ENCODE assay signal across 2 cellular contexts in the genomic region with DNA sequence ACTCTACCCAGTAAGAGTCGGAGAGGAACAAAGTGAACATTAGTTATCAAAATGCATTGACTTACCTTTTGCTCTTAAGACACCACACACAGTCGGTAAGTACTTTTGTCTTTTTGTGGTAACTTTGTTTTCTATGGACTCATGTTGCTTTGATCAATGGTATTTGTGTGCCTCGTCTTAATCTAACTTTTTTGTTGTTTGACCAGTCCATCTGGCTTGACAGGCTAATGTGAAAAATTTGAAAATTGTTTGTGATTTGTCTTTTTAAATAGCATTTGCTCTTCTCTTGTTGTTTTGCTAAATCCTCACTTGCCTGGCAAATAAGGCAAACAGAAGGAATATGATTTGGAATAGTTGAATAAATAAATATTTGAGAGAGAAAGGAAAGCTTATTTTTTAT.
TF ChIP-seq lines count a peak whose summit lies in the region.

No MANE protein-coding gene starts in this region.

TF ChIP-seq in GM12878, 131 proteins besides CTCF, POLR2A, EP300 and RAD21:
- TF ChIP-seq KAT2A (conservative IDR thresholded peaks at IDR 0.05; ENCODE audit: control insufficient read depth, low read depth, low read length) (no peak), KLF5 (IDR thresholded peaks at IDR 0.05; ENCODE audit: partially characterized antibody) (no peak), CREM (IDR thresholded peaks at IDR 0.05; ENCODE audit: low read depth) (no peak), NFXL1 (IDR thresholded peaks at IDR 0.05; ENCODE audit: borderline replicate concordance) (no peak), ATF7 (IDR thresholded peaks at IDR 0.05; ENCODE audit: low read depth) (no peak), ZNF207 (IDR thresholded peaks at IDR 0.05; ENCODE audit: borderline replicate concordance) (no peak), ZNF384 (IDR thresholded peaks at IDR 0.05; ENCODE audit: borderline replicate concordance, low read depth, low read length) (no peak), MEF2A (IDR thresholded peaks at IDR 0.05; ENCODE audit: insufficient read depth, low read depth, low read length) (no peak), MEF2B (IDR thresholded peaks at IDR 0.05; ENCODE audit: partially characterized antibody, poor library complexity, severe bottlenecking) (no peak), TCF7 (IDR thresholded peaks at IDR 0.05; ENCODE audit: borderline replicate concordance) (no peak), BMI1 (IDR thresholded peaks at IDR 0.05; ENCODE audit: borderline replicate concordance) (no peak), ZBTB40 (IDR thresholded peaks at IDR 0.05; ENCODE audit: borderline replicate concordance) (no peak), NFYA (IDR thresholded peaks at IDR 0.05; ENCODE audit: borderline replicate concordance, low read depth, low read length) (no peak), TBL1XR1 (IDR thresholded peaks at IDR 0.05; ENCODE audit: low read depth, low read length) (no peak)
- TF ChIP-seq, protein P1, sequence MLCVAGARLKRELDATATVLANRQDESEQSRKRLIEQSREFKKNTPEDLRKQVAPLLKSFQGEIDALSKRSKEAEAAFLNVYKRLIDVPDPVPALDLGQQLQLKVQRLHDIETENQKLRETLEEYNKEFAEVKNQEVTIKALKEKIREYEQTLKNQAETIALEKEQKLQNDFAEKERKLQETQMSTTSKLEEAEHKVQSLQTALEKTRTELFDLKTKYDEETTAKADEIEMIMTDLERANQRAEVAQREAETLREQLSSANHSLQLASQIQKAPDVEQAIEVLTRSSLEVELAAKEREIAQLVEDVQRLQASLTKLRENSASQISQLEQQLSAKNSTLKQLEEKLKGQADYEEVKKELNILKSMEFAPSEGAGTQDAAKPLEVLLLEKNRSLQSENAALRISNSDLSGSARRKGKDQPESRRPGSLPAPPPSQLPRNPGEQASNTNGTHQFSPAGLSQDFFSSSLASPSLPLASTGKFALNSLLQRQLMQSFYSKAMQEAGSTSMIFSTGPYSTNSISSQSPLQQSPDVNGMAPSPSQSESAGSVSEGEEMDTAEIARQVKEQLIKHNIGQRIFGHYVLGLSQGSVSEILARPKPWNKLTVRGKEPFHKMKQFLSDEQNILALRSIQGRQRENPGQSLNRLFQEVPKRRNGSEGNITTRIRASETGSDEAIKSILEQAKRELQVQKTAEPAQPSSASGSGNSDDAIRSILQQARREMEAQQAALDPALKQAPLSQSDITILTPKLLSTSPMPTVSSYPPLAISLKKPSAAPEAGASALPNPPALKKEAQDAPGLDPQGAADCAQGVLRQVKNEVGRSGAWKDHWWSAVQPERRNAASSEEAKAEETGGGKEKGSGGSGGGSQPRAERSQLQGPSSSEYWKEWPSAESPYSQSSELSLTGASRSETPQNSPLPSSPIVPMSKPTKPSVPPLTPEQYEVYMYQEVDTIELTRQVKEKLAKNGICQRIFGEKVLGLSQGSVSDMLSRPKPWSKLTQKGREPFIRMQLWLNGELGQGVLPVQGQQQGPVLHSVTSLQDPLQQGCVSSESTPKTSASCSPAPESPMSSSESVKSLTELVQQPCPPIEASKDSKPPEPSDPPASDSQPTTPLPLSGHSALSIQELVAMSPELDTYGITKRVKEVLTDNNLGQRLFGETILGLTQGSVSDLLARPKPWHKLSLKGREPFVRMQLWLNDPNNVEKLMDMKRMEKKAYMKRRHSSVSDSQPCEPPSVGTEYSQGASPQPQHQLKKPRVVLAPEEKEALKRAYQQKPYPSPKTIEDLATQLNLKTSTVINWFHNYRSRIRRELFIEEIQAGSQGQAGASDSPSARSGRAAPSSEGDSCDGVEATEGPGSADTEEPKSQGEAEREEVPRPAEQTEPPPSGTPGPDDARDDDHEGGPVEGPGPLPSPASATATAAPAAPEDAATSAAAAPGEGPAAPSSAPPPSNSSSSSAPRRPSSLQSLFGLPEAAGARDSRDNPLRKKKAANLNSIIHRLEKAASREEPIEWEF (IDR thresholded peaks at IDR 0.05; ENCODE audit: insufficient replicate concordance, low read depth, low read length) = no peak
TF ChIP-seq in GM12878: peak in this region for 0.

TF ChIP-seq in H1, 55 proteins besides CTCF, POLR2A, EP300 and RAD21:
- TF ChIP-seq RBBP5 (IDR thresholded peaks at IDR 0.05; ENCODE audit: borderline replicate concordance, low read depth, low read length) = no peak
- no peak for TF ChIP-seq FOSL1 (IDR thresholded peaks at IDR 0.05; ENCODE audit: insufficient read depth, low read depth, low read length)
- no peak for TF ChIP-seq JUN (IDR thresholded peaks at IDR 0.05; ENCODE audit: low read depth, low read length)
- TF ChIP-seq E2F6 (IDR thresholded peaks at IDR 0.05) = no peak
- TF ChIP-seq TBP (IDR thresholded peaks at IDR 0.05; ENCODE audit: low read depth, low read length) = no peak
- no peak for TF ChIP-seq TAF7 (optimal IDR thresholded peaks at IDR 0.05; ENCODE audit: borderline replicate concordance, low read depth, low read length)
- TF ChIP-seq POU5F1 (IDR thresholded peaks at IDR 0.05; ENCODE audit: low read depth, low read length) = no peak
- no peak for TF ChIP-seq SRF (IDR thresholded peaks at IDR 0.05; ENCODE audit: low read depth, low read length)
- no peak for TF ChIP-seq NANOG (IDR thresholded peaks at IDR 0.05; ENCODE audit: insufficient read depth, low read depth, low read length, poor library complexity, severe bottlenecking)
